17 cellular contexts compared by ENCODE assay signal in the genomic region with DNA sequence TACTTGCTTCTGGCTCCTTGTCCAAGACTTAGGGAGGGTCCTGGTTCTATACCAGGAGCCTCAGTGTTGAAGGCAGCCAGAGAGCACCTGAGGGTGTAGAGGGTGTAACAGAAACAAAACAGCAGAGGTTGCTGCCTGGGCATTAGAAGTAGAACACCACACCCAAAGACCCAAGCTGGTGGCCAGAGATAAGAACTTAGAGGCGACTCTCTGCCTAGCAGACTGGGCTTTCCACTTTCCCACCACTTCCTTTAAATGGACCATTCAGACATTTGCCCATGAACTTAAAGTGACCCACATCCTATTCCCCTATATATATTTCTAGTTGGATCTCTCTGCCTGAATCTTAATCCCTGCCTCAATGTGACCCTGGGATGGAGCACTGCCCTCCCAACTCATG.
"Had no signal": no experiment of that assay in that cellular context is flagged by ENCODE, and none has a peak within 500 bp of the region (broad histone marks: within the 10 kb centered on the region; RNA-seq: fewer than 3 reads in every experiment).

No MANE protein-coding gene starts in this region.

- H3K9me3 Mint-ChIP-seq: nephron progenitor cell, type B pancreatic cell had no signal

- H3K36me3 Mint-ChIP-seq: type B pancreatic cell had no signal

- ATAC-seq: foreskin keratinocyte; naive thymus-derived CD4-positive, alpha-beta T cell had no signal

- H3K27me3 Mint-ChIP-seq: type B pancreatic cell had no signal

- H3K27ac ChIP-seq: colonic mucosa, foreskin keratinocyte, neutrophil, right atrium auricular region, sigmoid colon, skin epidermis had no signal

- H3K36me3 ChIP-seq: colonic mucosa, neutrophil, right atrium auricular region, sigmoid colon had no signal

- DNase-seq: colonic mucosa; dermis blood vessel endothelial cell; foreskin keratinocyte; hippocampal formation; kidney glomerular epithelial cell; mammary epithelial cell; naive thymus-derived CD4-positive, alpha-beta T cell; nephron progenitor cell; posterior cingulate gyrus; sigmoid colon; stimulated activated CD4-positive, alpha-beta T cell treated with anti-CD3 and anti-CD28 coated beads, Interleukin-2, amount 100 ng/mL, for 24 hours; stimulated activated CD4-positive, alpha-beta T cell treated with anti-CD3 and anti-CD28 coated beads, Interleukin-4, amount 100 ng/mL, for 4 hours; stimulated activated naive CD4-positive, alpha-beta T cell had no signal

- H3K9me3 ChIP-seq: colonic mucosa, neutrophil, right atrium auricular region, sigmoid colon had no signal

- H3K4me3 ChIP-seq: colonic mucosa, right atrium auricular region, sigmoid colon, skin epidermis had no signal

- H3K27me3 ChIP-seq: colonic mucosa, foreskin keratinocyte, right atrium auricular region, sigmoid colon had no signal

- H3K4me3 Mint-ChIP-seq: naive thymus-derived CD4-positive, alpha-beta T cell; nephron progenitor cell; type B pancreatic cell had no signal

- H3K27ac Mint-ChIP-seq: naive thymus-derived CD4-positive, alpha-beta T cell; nephron progenitor cell; type B pancreatic cell had no signal

- H3K4me1 ChIP-seq: colonic mucosa, right atrium auricular region, sigmoid colon had no signal

- H3K4me1 Mint-ChIP-seq: nephron progenitor cell had no signal
